1 cellular context compared by ENCODE assay signal in the genomic region with DNA sequence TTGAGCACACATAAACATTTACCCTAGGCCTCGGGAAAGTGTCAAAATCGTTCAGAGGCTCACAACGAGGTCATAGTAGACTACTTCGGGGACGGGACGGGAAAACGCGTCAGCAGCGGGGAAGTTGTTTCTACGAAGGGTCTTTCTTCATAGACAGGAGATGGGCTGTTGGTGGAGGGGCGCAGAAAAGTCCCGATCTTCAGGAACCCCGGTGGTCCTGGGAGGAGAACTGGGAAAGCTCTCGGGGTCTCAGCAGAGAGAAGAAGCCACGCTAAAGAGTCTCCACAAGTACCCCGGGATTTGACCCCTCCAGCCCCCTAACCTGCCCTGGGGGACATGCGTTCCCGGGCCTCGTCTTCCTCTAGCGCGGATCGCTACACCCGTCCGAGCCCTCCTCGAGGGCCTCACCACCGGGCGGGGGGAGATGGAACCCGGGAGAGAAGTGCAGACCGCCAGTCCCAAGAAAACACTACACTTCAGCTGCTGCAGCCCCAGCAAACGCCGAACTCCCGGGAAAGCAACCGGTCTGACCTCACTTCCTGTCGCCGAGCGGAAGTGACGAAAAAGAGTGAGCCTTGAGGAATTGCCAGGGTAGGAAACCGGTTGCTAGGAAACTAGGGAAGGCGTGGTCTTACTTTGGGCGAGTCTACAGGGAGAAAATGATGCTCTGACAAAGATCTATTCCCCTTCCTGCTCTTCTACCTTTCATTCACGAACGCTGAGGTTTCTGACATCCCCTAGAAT.
TF ChIP-seq lines count a peak whose summit lies in the region.

A gene (minus strand): TSS at position 534 of the 744 bp plus-strand sequence. CDS start 1,611 bp downstream, outside the sequence.

TF ChIP-seq in HEK293, 187 proteins besides CTCF, POLR2A, EP300 and RAD21 (continued from another document):
- TF ChIP-seq, protein P1, sequence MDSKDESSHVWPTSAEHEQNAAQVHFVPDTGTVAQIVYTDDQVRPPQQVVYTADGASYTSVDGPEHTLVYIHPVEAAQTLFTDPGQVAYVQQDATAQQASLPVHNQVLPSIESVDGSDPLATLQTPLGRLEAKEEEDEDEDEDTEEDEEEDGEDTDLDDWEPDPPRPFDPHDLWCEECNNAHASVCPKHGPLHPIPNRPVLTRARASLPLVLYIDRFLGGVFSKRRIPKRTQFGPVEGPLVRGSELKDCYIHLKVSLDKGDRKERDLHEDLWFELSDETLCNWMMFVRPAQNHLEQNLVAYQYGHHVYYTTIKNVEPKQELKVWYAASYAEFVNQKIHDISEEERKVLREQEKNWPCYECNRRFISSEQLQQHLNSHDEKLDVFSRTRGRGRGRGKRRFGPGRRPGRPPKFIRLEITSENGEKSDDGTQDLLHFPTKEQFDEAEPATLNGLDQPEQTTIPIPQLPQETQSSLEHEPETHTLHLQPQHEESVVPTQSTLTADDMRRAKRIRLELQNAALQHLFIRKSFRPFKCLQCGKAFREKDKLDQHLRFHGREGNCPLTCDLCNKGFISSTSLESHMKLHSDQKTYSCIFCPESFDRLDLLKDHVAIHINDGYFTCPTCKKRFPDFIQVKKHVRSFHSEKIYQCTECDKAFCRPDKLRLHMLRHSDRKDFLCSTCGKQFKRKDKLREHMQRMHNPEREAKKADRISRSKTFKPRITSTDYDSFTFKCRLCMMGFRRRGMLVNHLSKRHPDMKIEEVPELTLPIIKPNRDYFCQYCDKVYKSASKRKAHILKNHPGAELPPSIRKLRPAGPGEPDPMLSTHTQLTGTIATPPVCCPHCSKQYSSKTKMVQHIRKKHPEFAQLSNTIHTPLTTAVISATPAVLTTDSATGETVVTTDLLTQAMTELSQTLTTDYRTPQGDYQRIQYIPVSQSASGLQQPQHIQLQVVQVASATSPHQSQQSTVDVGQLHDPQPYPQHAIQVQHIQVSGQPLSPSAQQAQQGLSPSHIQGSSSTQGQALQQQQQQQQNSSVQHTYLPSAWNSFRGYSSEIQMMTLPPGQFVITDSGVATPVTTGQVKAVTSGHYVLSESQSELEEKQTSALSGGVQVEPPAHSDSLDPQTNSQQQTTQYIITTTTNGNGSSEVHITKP (tag by site-specific recombination; IDR thresholded peaks at IDR 0.05): peak; percentile 90
- peak; percentile 53; the same call in 1 of the 2 replicates for TF ChIP-seq ZBTB20 (tag by site-specific recombination; IDR thresholded peaks at IDR 0.05)
- TF ChIP-seq, protein P2, sequence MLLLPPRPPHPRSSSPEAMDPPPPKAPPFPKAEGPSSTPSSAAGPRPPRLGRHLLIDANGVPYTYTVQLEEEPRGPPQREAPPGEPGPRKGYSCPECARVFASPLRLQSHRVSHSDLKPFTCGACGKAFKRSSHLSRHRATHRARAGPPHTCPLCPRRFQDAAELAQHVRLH (tag by site-specific recombination; IDR thresholded peaks at IDR 0.05): 0 out of 2 replicates have a peak, but pooled peaks have one; percentile 21
- TF ChIP-seq, protein P3, sequence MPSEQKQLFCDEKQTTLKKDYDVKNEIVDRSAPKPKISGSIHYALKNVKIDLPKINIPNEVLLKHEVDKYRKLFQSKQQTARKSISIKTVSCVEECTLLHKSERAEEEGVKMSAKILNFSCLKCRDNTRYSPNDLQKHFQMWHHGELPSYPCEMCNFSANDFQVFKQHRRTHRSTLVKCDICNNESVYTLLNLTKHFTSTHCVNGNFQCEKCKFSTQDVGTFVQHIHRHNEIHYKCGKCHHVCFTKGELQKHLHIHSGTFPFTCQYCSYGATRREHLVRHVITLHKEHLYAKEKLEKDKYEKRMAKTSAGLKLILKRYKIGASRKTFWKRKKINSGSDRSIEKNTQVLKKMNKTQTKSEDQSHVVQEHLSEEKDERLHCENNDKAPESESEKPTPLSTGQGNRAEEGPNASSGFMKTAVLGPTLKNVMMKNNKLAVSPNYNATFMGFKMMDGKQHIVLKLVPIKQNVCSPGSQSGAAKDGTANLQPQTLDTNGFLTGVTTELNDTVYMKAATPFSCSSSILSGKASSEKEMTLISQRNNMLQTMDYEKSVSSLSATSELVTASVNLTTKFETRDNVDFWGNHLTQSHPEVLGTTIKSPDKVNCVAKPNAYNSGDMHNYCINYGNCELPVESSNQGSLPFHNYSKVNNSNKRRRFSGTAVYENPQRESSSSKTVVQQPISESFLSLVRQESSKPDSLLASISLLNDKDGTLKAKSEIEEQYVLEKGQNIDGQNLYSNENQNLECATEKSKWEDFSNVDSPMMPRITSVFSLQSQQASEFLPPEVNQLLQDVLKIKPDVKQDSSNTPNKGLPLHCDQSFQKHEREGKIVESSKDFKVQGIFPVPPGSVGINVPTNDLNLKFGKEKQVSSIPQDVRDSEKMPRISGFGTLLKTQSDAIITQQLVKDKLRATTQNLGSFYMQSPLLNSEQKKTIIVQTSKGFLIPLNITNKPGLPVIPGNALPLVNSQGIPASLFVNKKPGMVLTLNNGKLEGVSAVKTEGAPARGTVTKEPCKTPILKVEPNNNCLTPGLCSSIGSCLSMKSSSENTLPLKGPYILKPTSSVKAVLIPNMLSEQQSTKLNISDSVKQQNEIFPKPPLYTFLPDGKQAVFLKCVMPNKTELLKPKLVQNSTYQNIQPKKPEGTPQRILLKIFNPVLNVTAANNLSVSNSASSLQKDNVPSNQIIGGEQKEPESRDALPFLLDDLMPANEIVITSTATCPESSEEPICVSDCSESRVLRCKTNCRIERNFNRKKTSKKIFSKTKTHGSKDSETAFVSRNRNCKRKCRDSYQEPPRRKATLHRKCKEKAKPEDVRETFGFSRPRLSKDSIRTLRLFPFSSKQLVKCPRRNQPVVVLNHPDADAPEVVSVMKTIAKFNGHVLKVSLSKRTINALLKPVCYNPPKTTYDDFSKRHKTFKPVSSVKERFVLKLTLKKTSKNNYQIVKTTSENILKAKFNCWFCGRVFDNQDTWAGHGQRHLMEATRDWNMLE (tag by site-specific recombination; conservative IDR thresholded peaks at IDR 0.05; ENCODE audit: low read depth): peak; percentile 84
- TF ChIP-seq, protein P4, sequence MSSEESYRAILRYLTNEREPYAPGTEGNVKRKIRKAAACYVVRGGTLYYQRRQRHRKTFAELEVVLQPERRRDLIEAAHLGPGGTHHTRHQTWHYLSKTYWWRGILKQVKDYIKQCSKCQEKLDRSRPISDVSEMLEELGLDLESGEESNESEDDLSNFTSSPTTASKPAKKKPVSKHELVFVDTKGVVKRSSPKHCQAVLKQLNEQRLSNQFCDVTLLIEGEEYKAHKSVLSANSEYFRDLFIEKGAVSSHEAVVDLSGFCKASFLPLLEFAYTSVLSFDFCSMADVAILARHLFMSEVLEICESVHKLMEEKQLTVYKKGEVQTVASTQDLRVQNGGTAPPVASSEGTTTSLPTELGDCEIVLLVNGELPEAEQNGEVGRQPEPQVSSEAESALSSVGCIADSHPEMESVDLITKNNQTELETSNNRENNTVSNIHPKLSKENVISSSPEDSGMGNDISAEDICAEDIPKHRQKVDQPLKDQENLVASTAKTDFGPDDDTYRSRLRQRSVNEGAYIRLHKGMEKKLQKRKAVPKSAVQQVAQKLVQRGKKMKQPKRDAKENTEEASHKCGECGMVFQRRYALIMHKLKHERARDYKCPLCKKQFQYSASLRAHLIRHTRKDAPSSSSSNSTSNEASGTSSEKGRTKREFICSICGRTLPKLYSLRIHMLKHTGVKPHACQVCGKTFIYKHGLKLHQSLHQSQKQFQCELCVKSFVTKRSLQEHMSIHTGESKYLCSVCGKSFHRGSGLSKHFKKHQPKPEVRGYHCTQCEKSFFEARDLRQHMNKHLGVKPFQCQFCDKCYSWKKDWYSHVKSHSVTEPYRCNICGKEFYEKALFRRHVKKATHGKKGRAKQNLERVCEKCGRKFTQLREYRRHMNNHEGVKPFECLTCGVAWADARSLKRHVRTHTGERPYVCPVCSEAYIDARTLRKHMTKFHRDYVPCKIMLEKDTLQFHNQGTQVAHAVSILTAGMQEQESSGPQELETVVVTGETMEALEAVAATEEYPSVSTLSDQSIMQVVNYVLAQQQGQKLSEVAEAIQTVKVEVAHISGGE (tag by site-specific recombination; conservative IDR thresholded peaks at IDR 0.05; ENCODE audit: low read depth): peak; percentile 71
